8 cellular contexts compared by ENCODE assay signal in genomic region chrX:129726307-129727111, GRCh38. TPM values are rescaled to one million over a fixed set of nuclear protein-coding genes. Genes with fewer than 3 reads are reported as not detected.
DNase-seq lines count a peak whose midpoint lies in the region; ATAC-seq, FAIRE-seq and TF ChIP-seq lines count a peak whose summit lies in the region.

No MANE protein-coding gene starts in this region.

- FAIRE-seq in GM12891 (lab: Jason Lieb, UNC) = peak; percentile 71

- no peak overlapping the region for H3K4me3 Mint-ChIP-seq in activated naive CD4-positive, alpha-beta T cell treated with anti-CD3 and anti-CD28 coated beads, Interleukin-2, amount 10 ng/mL, durations not matched to agents 7 days and 5 days
- no peak overlapping the region for H3K4me3 Mint-ChIP-seq in progenitor cell of endocrine pancreas (ENCODE audit: low read depth)
- no peak overlapping the region for H3K4me3 Mint-ChIP-seq in T-helper 2 cell treated with Interferon-gamma antibody and Interleukin-4, amounts not matched to agents 5 μg/mL and 100 μg/mL, for 36 hours

- peaks cover 61% of the 10 kb centered on the region for H3K4me1 Mint-ChIP-seq in activated naive CD4-positive, alpha-beta T cell treated with anti-CD3 and anti-CD28 coated beads, Interleukin-2, amount 10 ng/mL, durations not matched to agents 7 days and 5 days
- no peaks in the 10 kb centered on the region for H3K4me1 Mint-ChIP-seq in progenitor cell of endocrine pancreas (ENCODE audit: low read depth)
- peaks cover 37% of the 10 kb centered on the region for H3K4me1 Mint-ChIP-seq in T-helper 2 cell treated with Interferon-gamma antibody and Interleukin-4, amounts not matched to agents 5 μg/mL and 100 μg/mL, for 36 hours (ENCODE audit: low read depth)

- TF ChIP-seq CTCF in AG04449 (IDR thresholded peaks at IDR 0.05; ENCODE audit: insufficient read depth, low read length, missing control alignments) (peak; percentile 75), progenitor cell of endocrine pancreas (IDR thresholded peaks at IDR 0.05; ENCODE audit: unreplicated experiment) (peak; percentile 64)

- DNase-seq in AG04449 (ENCODE audit: low read depth, low spot score) (no peak), GM12891 (ENCODE audit: insufficient read length, low spot score) (no peak), NCI-H226 (peak; percentile 60), Right ventricle myocardium inferior (ENCODE audit: missing footprints) (no peak), progenitor cell of endocrine pancreas (ENCODE audit: low spot score, unreplicated experiment) (peak; percentile 36)
- peak; percentile 38 for DNase-seq in activated naive CD4-positive, alpha-beta T cell treated with anti-CD3 and anti-CD28 coated beads, Interleukin-2, amount 10 ng/mL, durations not matched to agents 7 days and 5 days
- no peak for DNase-seq in T-helper 2 cell treated with Interferon-gamma antibody and Interleukin-4, amounts not matched to agents 5 μg/mL and 100 μg/mL, for 36 hours (ENCODE audit: low spot score)

- H3K27ac Mint-ChIP-seq in activated naive CD4-positive, alpha-beta T cell treated with anti-CD3 and anti-CD28 coated beads, Interleukin-2, amount 10 ng/mL, durations not matched to agents 7 days and 5 days = peak overlapping the region; percentile 52
- no peak overlapping the region for H3K27ac Mint-ChIP-seq in progenitor cell of endocrine pancreas
- H3K27ac Mint-ChIP-seq in T-helper 2 cell treated with Interferon-gamma antibody and Interleukin-4, amounts not matched to agents 5 μg/mL and 100 μg/mL, for 36 hours = no peak overlapping the region

- no peak for TF ChIP-seq POLR2A in GM12891 (IDR thresholded peaks at IDR 0.05; ENCODE audit: low read depth, low read length)

- POLR2A ChIA-PET in AG04449 (lab: Yijun Ruan, JAX) = no interaction called here

- peaks cover 4% of the 10 kb centered on the region for H3K9me3 Mint-ChIP-seq in activated naive CD4-positive, alpha-beta T cell treated with anti-CD3 and anti-CD28 coated beads, Interleukin-2, amount 10 ng/mL, durations not matched to agents 7 days and 5 days
- H3K9me3 Mint-ChIP-seq in progenitor cell of endocrine pancreas (ENCODE audit: low read depth) = peaks cover 9% of the 10 kb centered on the region
- H3K9me3 Mint-ChIP-seq in T-helper 2 cell treated with Interferon-gamma antibody and Interleukin-4, amounts not matched to agents 5 μg/mL and 100 μg/mL, for 36 hours = no peaks in the 10 kb centered on the region

- H3K36me3 Mint-ChIP-seq in activated naive CD4-positive, alpha-beta T cell treated with anti-CD3 and anti-CD28 coated beads, Interleukin-2, amount 10 ng/mL, durations not matched to agents 7 days and 5 days = peaks cover 11% of the 10 kb centered on the region
- H3K36me3 Mint-ChIP-seq in progenitor cell of endocrine pancreas (ENCODE audit: insufficient read depth) = no peaks in the 10 kb centered on the region
- peaks cover 2% of the 10 kb centered on the region for H3K36me3 Mint-ChIP-seq in T-helper 2 cell treated with Interferon-gamma antibody and Interleukin-4, amounts not matched to agents 5 μg/mL and 100 μg/mL, for 36 hours (ENCODE audit: low read depth)

- CTCF ChIA-PET in AG04449 (lab: Yijun Ruan, JAX) = interaction anchor here (0.6 to 8.2 kb wide), 34 partner anchors 9 to 180 kb away, joined by 3 to 260 read pairs (median 5); partner anchors contain the start of genes APLN, UTP14A and XPNPEP2
- CTCF ChIA-PET in activated naive CD4-positive, alpha-beta T cell treated with anti-CD3 and anti-CD28 coated beads, Interleukin-2, amount 10 ng/mL, durations not matched to agents 7 days and 5 days (lab: Charles Lee) = interaction anchor here (0.7 to 4.1 kb wide), 21 partner anchors 10 to 313 kb away, joined by 3 to 42 read pairs (median 4); partner anchors contain the start of genes APLN and XPNPEP2

- H3K27me3 Mint-ChIP-seq in activated naive CD4-positive, alpha-beta T cell treated with anti-CD3 and anti-CD28 coated beads, Interleukin-2, amount 10 ng/mL, durations not matched to agents 7 days and 5 days = no peaks in the 10 kb centered on the region
- H3K27me3 Mint-ChIP-seq in progenitor cell of endocrine pancreas = peaks cover 19% of the 10 kb centered on the region
- no peaks in the 10 kb centered on the region for H3K27me3 Mint-ChIP-seq in T-helper 2 cell treated with Interferon-gamma antibody and Interleukin-4, amounts not matched to agents 5 μg/mL and 100 μg/mL, for 36 hours (ENCODE audit: low read depth)

- intact Hi-C loops in Right ventricle myocardium inferior (cut with DNase I) = loop anchor here (1.0 to 5.0 kb wide), 3 partner anchors 74 to 120 kb away; partner anchors contain the start of gene APLN

- H3K4me3 ChIP-seq in AG04449 (ENCODE audit: low read depth, low read length) = no peak overlapping the region

- ATAC-seq in Right ventricle myocardium inferior = peak; percentile 83
- no peak for ATAC-seq in HG02610 (IDR thresholded peaks at IDR 0.05; ENCODE audit: unreplicated experiment)

TF ChIP-seq in GM12891, 5 proteins besides CTCF, POLR2A, EP300 and RAD21:
- TF ChIP-seq POU2F2 (IDR thresholded peaks at IDR 0.05; ENCODE audit: low read depth, low read length) (no peak), POLR2AphosphoS5 (IDR thresholded peaks at IDR 0.05; ENCODE audit: low read depth, low read length) (no peak), PAX5 (IDR thresholded peaks at IDR 0.05; ENCODE audit: insufficient read depth, low read length, severe bottlenecking) (no peak), TAF1 (IDR thresholded peaks at IDR 0.05; ENCODE audit: low read depth, low read length) (no peak), SPI1 (IDR thresholded peaks at IDR 0.05; ENCODE audit: low read depth, low read length) (no peak)
TF ChIP-seq in GM12891: peak in this region for 0.

RNA-seq across cellular contexts. Expression of gene XPNPEP2, which starts 12.3 kb away (rescaled TPM):
- polyA plus RNA-seq in GM12891 (2012; ENCODE audit: low read depth, missing spikeins) = 0.69 TPM
- 0.68 TPM for total RNA-seq in Right ventricle myocardium inferior
- total RNA-seq in progenitor cell of endocrine pancreas = 0.11 TPM in 1 of 2 replicates, not detected in the other

RNA-seq across cellular contexts. Expression of gene SASH3, which starts 53.2 kb away (rescaled TPM):
- 111 TPM for polyA plus RNA-seq in GM12891 (2012; ENCODE audit: low read depth, missing spikeins)
- 2.5 TPM for total RNA-seq in Right ventricle myocardium inferior
- not detected in 2 replicates for total RNA-seq in progenitor cell of endocrine pancreas

Comparison
In these comparisons a context has a peak if more than half of its experiments do, and no peak if none do; other contexts are left out.
1. DNase-seq: peak in NCI-H226 (single experiment), activated naive CD4-positive, alpha-beta T cell treated with anti-CD3 and anti-CD28 coated beads, Interleukin-2, amount 10 ng/mL, durations not matched to agents 7 days and 5 days (single experiment) and progenitor cell of endocrine pancreas (single experiment); none in AG04449 (single experiment), GM12891 (single experiment), Right ventricle myocardium inferior (single experiment) and T-helper 2 cell treated with Interferon-gamma antibody and Interleukin-4, amounts not matched to agents 5 μg/mL and 100 μg/mL, for 36 hours (single experiment).